Comparison of ENCODE assay signal across 26 cellular contexts in genomic region chr4:58723954-58724353, GRCh38.
"Had no signal": no experiment of that assay in that cellular context is flagged by ENCODE, and none has a peak within 500 bp of the region (broad histone marks: within the 10 kb centered on the region; RNA-seq: fewer than 3 reads in every experiment).

No MANE protein-coding gene starts in this region.

- ATAC-seq: heart right ventricle; left colon; left lung; lower lobe of right lung; natural killer cell; right lobe of liver; stimulated activated naive B cell treated with anti-CD40 and anti-IgM and Interleukin-4, amounts not matched to agents 10 μg/mL and 1 μg/mL and 100 μg/mL, for 72 hours; stimulated activated naive CD8-positive, alpha-beta T cell treated with anti-CD3 and anti-CD28 coated beads, Interleukin-15, Interleukin-2, amounts not matched to agents 100 U/mL and 50 U/mL, for 24 hours had no signal

- H3K4me1 ChIP-seq: heart right ventricle, left lung, lower lobe of right lung, neural progenitor cell, parathyroid adenoma, right atrium auricular region, right lobe of liver, stomach, testis, thyroid gland, transverse colon, uterus had no signal

- H3K4me2 ChIP-seq: neural progenitor cell, smooth muscle cell had no signal

- H3K9ac ChIP-seq: neural progenitor cell, parathyroid adenoma had no signal

- H3K27ac ChIP-seq: heart right ventricle, left lung, lower lobe of right lung, neural progenitor cell, parathyroid adenoma, right atrium auricular region, right lobe of liver, stomach, testis, thyroid gland, transverse colon, uterus had no signal

- H3K27me3 ChIP-seq: heart right ventricle, left lung, neural progenitor cell, right atrium auricular region, right lobe of liver, stomach, testis, thyroid gland, transverse colon, uterus had no signal

- H3K4me3 ChIP-seq: heart right ventricle, left lung, lower lobe of right lung, neural progenitor cell, right atrium auricular region, right lobe of liver, smooth muscle cell, stomach, testis, thyroid gland, transverse colon, uterus had no signal

- H3K36me3 ChIP-seq: heart right ventricle, left lung, lower lobe of right lung, neural progenitor cell, right atrium auricular region, right lobe of liver, stomach, thyroid gland, transverse colon, uterus had no signal

- H2AFZ ChIP-seq: neural progenitor cell, parathyroid adenoma had no signal

- DNase-seq: heart right ventricle; hippocampal formation; left colon; lower lobe of right lung; mammary epithelial cell; mesendoderm; naive B cell; natural killer cell; nephron progenitor cell; stimulated activated CD4-positive, alpha-beta T cell treated with anti-CD3 and anti-CD28 coated beads, Interleukin-12 subunit alpha, Interleukin-12 subunit beta, amount 100 ng/mL, for 4 hours; stimulated activated CD4-positive, alpha-beta T cell treated with anti-CD3 and anti-CD28 coated beads, Interleukin-15, amount 100 ng/mL, for 24 hours; stimulated activated CD4-positive, alpha-beta T cell treated with anti-CD3 and anti-CD28 coated beads, Interleukin-2, amount 100 ng/mL, for 24 hours; stimulated activated CD4-positive, alpha-beta T cell treated with anti-CD3 and anti-CD28 coated beads, Interleukin-4, amount 100 ng/mL, for 1 hour; stimulated activated naive B cell treated with anti-CD40 and anti-IgM and Interleukin-4, amounts not matched to agents 10 μg/mL and 1 μg/mL and 100 μg/mL, for 72 hours; stimulated activated naive CD8-positive, alpha-beta T cell treated with anti-CD3 and anti-CD28 coated beads, Interleukin-15, Interleukin-2, amounts not matched to agents 100 U/mL and 50 U/mL, for 24 hours; stomach; thyroid gland; transverse colon; uterus had no signal

- H3K9me3 ChIP-seq: left lung, lower lobe of right lung, right atrium auricular region, right lobe of liver, testis, thyroid gland, transverse colon, uterus had no signal
